Comparison of ENCODE assay signal across 21 cellular contexts in genomic region chr12:1279050-1279449, GRCh38.
DNase-seq lines count a peak whose midpoint lies in the region; ATAC-seq and TF ChIP-seq lines count a peak whose summit lies in the region.
"Had no signal": no experiment of that assay in that cellular context is flagged by ENCODE, and none has a peak within 500 bp of the region (broad histone marks: within the 10 kb centered on the region; RNA-seq: fewer than 3 reads in every experiment).

No MANE protein-coding gene starts in this region.

- no peak for TF ChIP-seq POLR2A in tibial nerve (IDR thresholded peaks at IDR 0.05)

- H3K4me1 ChIP-seq in left ventricle myocardium inferior: peaks cover 20% of the 10 kb centered on the region
- peaks cover 2% of the 10 kb centered on the region for H3K4me1 ChIP-seq in right cardiac atrium (ENCODE audit: control insufficient read depth, insufficient read depth, low read length)
- peaks cover 17% of the 10 kb centered on the region for H3K4me1 ChIP-seq in psoas muscle
- H3K4me1 ChIP-seq in tibial nerve: peaks cover 0 to 6% (median 0%) of the 10 kb centered on the region in 4 donors
- H3K4me1 ChIP-seq: parathyroid adenoma had no signal

- ATAC-seq in right cardiac atrium (no peak), psoas muscle (no peak), GM18868 (IDR thresholded peaks at IDR 0.05; ENCODE audit: unreplicated experiment) (no peak)
- ATAC-seq: activated CD4-positive, alpha-beta T cell treated with anti-CD3 and anti-CD28 coated beads for 36 hours; effector memory CD8-positive, alpha-beta T cell; gastroesophageal sphincter; upper lobe of right lung had no signal

- 44% methylated on average over 3 of the region's 3 CpGs for WGBS in right cardiac atrium
- 46 to 58% (median 53%) methylated on average over 3 of the region's 3 CpGs for WGBS in psoas muscle, 3 donors
- 25 to 31% methylated on average over 3 of the region's 3 CpGs for WGBS in tibial nerve, 2 donors

- H3K36me3 ChIP-seq in left ventricle myocardium inferior: peaks cover 6% of the 10 kb centered on the region
- H3K36me3 ChIP-seq in psoas muscle (ENCODE audit: insufficient read depth in 1 of 2, low read depth in 1 of 2): no peaks in the 10 kb centered on the region
- no peaks in the 10 kb centered on the region for H3K36me3 ChIP-seq in tibial nerve
- H3K36me3 ChIP-seq: gastroesophageal sphincter, spleen, upper lobe of right lung had no signal

- intact Hi-C loops in left ventricle myocardium inferior (cut with micrococcal nuclease) (no loop called here), right cardiac atrium (cut with DNase I) (loop anchor here in 1 of 4 donors (10.0 kb wide), 1 partner anchor 306 kb away; no protein-coding TSS in a partner anchor), psoas muscle (cut with DNase I) (no loop called here)

- H3K27ac ChIP-seq in left ventricle myocardium inferior (replicated peaks) (no peak overlapping the region), right cardiac atrium (ENCODE audit: low read length) (no peak overlapping the region), psoas muscle (no peak overlapping the region), tibial nerve (no peak overlapping the region)
- H3K27ac ChIP-seq: gastroesophageal sphincter, parathyroid adenoma, spleen, upper lobe of right lung had no signal

- H3K9me3 ChIP-seq in left ventricle myocardium inferior (replicated peaks) (no peaks in the 10 kb centered on the region), right cardiac atrium (ENCODE audit: control insufficient read depth, low read length) (no peaks in the 10 kb centered on the region), psoas muscle (no peaks in the 10 kb centered on the region), tibial nerve (no peaks in the 10 kb centered on the region)
- H3K9me3 ChIP-seq: gastroesophageal sphincter, spleen, upper lobe of right lung had no signal

- DNase-seq in left ventricle myocardium inferior (no peak), right cardiac atrium (no peak), NAMALWA (ENCODE audit: low spot score) (peak; percentile 51), choroid plexus epithelial cell (ENCODE audit: low read depth) (peak; percentile 28), psoas muscle (no peak), tibial nerve (ENCODE audit: low spot score in 2 of 2) (no peak)
- no peak for DNase-seq in activated T-cell treated with anti-CD3 and anti-CD28 coated beads, Interleukin-2, amount 50 U/mL, for 48 hours
- DNase-seq: activated CD4-positive, alpha-beta T cell treated with anti-CD3 and anti-CD28 coated beads for 36 hours; activated naive CD4-positive, alpha-beta T cell treated with anti-CD3 and anti-CD28 coated beads, Interleukin-2, amount 50 U/mL, for 16 hours; activated T-cell treated with anti-CD3 and anti-CD28 coated beads for 4 hours; DMS53; effector memory CD8-positive, alpha-beta T cell; islet precursor cell; NCI-H510A; spleen; stimulated activated naive CD4-positive, alpha-beta T cell; T-helper 2 cell; upper lobe of right lung had no signal

- no peak for TF ChIP-seq EP300 in tibial nerve (IDR thresholded peaks at IDR 0.05)

- no peak overlapping the region for H3K4me3 ChIP-seq in left ventricle myocardium inferior
- H3K4me3 ChIP-seq in right cardiac atrium (ENCODE audit: low read length): no peak overlapping the region
- no peak overlapping the region for H3K4me3 ChIP-seq in choroid plexus epithelial cell (ENCODE audit: low read depth, low read length)
- no peak overlapping the region for H3K4me3 ChIP-seq in psoas muscle
- no peak overlapping the region for H3K4me3 ChIP-seq in tibial nerve
- H3K4me3 ChIP-seq: gastroesophageal sphincter, spleen, upper lobe of right lung had no signal

- H3K27me3 ChIP-seq in left ventricle myocardium inferior (ENCODE audit: low read depth) (no peaks in the 10 kb centered on the region), right cardiac atrium (ENCODE audit: control insufficient read depth, insufficient read depth) (no peaks in the 10 kb centered on the region), psoas muscle (ENCODE audit: insufficient read depth in 3 of 3, low read length in 2 of 3) (no peaks in the 10 kb centered on the region), tibial nerve (no peaks in the 10 kb centered on the region)
- H3K27me3 ChIP-seq: gastroesophageal sphincter, spleen, upper lobe of right lung had no signal

- TF ChIP-seq CTCF in left ventricle myocardium inferior (IDR thresholded peaks at IDR 0.05; ENCODE audit: borderline replicate concordance) (peak; percentile 18), choroid plexus epithelial cell (conservative IDR thresholded peaks at IDR 0.05; ENCODE audit: low read depth, low read length) (peak; percentile 34), psoas muscle (IDR thresholded peaks at IDR 0.05) (peak; percentile 27), tibial nerve (IDR thresholded peaks at IDR 0.05) (peak in 1 of 5 experiments; percentile 14)

Comparison
In these comparisons a context has a peak if more than half of its experiments do, and no peak if none do; other contexts are left out.
1. DNase-seq: peak in NAMALWA (single experiment) and choroid plexus epithelial cell (single experiment); none in left ventricle myocardium inferior (single experiment), right cardiac atrium (0 of 3), psoas muscle (0 of 2), tibial nerve (0 of 2) and activated T-cell treated with anti-CD3 and anti-CD28 coated beads, Interleukin-2, amount 50 U/mL, for 48 hours (0 of 2).